26 cellular contexts compared by ENCODE assay signal in the genomic region with DNA sequence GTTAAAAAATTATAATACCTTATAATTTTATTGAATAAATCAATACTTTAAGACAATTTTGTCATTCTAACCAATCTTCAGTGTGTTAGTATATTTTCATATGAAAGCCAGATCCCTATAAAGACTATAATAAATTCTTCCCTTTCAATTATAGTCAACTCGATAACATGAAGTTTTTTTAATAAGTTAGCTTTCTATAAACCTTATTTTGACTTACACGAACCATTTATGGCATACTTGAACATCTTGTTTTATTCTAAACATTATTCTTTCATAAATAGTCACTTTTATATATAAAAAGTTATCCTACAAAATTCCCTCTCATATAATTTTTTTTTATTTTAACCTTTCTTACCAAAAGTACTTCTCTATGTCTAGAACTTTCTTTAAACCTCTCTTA.
"Had no signal": no experiment of that assay in that cellular context is flagged by ENCODE, and none has a peak within 500 bp of the region (broad histone marks: within the 10 kb centered on the region; RNA-seq: fewer than 3 reads in every experiment).

No MANE protein-coding gene starts in this region.

- FAIRE-seq: endothelial cell of umbilical vein had no signal

- H3K4me1 ChIP-seq: esophagus muscularis mucosa, foreskin keratinocyte, heart right ventricle, left lung, neural progenitor cell, parathyroid adenoma, right lobe of liver, stomach, thyroid gland, vagina had no signal

- H3K27me3 ChIP-seq: foreskin keratinocyte, neural progenitor cell, right lobe of liver, thyroid gland, vagina had no signal

- ATAC-seq: foreskin keratinocyte; heart right ventricle; left cardiac atrium; left lung; naive thymus-derived CD4-positive, alpha-beta T cell; right lobe of liver; stimulated activated effector memory CD8-positive, alpha-beta T cell treated with anti-CD3 and anti-CD28 coated beads, Interleukin-12 subunit alpha, Interleukin-12 subunit beta, amount 100 ng/mL, for 72 hours had no signal

- H3K9ac ChIP-seq: neural progenitor cell, parathyroid adenoma had no signal

- H3K27ac ChIP-seq: esophagus muscularis mucosa, foreskin keratinocyte, heart right ventricle, left lung, neural progenitor cell, parathyroid adenoma, right lobe of liver, stomach, thyroid gland, vagina had no signal

- H3K9me3 ChIP-seq: esophagus muscularis mucosa, right lobe of liver, thyroid gland, vagina had no signal

- H3K36me3 ChIP-seq: esophagus muscularis mucosa, heart right ventricle, left lung, right lobe of liver, stomach, thyroid gland, vagina had no signal

- H2AFZ ChIP-seq: neural progenitor cell, parathyroid adenoma had no signal

- H3K79me2 ChIP-seq: parathyroid adenoma had no signal

- DNase-seq: dermis blood vessel endothelial cell; effector memory CD4-positive, alpha-beta T cell; foreskin keratinocyte; glutamatergic neuron; heart right ventricle; hippocampal formation; left cardiac atrium; left lung; mesenchymal stem cell; midbrain; naive thymus-derived CD4-positive, alpha-beta T cell; right lobe of liver; stimulated activated CD4-positive, alpha-beta T cell treated with anti-CD3 and anti-CD28 coated beads, Interleukin-12 subunit alpha, Interleukin-12 subunit beta, amount 100 ng/mL, for 4 hours; stimulated activated CD4-positive, alpha-beta T cell treated with anti-CD3 and anti-CD28 coated beads, Interleukin-1b, Interleukin-23, amount 100 ng/mL, for 48 hours; stimulated activated CD4-positive, alpha-beta T cell treated with anti-CD3 and anti-CD28 coated beads, Interleukin-4, amount 100 ng/mL, for 1 hour; stimulated activated naive CD4-positive, alpha-beta T cell treated with Interleukin-2 at 50 U/mL for 16 hours; stomach; thyroid gland; trophoblast cell had no signal

- H3K4me2 ChIP-seq: neural progenitor cell, smooth muscle cell had no signal

- H3K4me3 ChIP-seq: esophagus muscularis mucosa, heart right ventricle, left lung, neural progenitor cell, right lobe of liver, smooth muscle cell, stomach, thyroid gland, vagina had no signal
